In genomic region chr21:46014828-46015227, GRCh38 we compare ENCODE assay signal across 36 cellular contexts. TPM values are rescaled to one million over a fixed set of nuclear protein-coding genes. Genes with fewer than 3 reads are reported as not detected.
DNase-seq lines count a peak whose midpoint lies in the region; ATAC-seq, FAIRE-seq and TF ChIP-seq lines count a peak whose summit lies in the region.
"Had no signal": no experiment of that assay in that cellular context is flagged by ENCODE, and none has a peak within 500 bp of the region (broad histone marks: within the 10 kb centered on the region; RNA-seq: fewer than 3 reads in every experiment).

No MANE protein-coding gene starts in this region.

- H3K79me1 ChIP-seq in IMR-90 (ENCODE audit: low read depth in 1 of 2, low read length in 2 of 2): no peaks in the 10 kb centered on the region

- H3K9me3 ChIP-seq in HEK293 (ENCODE audit: control insufficient read depth, insufficient read depth, low read depth, low read length) (no peaks in the 10 kb centered on the region), IMR-90 (ENCODE audit: control insufficient read depth, insufficient read depth, low read length) (no peaks in the 10 kb centered on the region), astrocyte (ENCODE audit: insufficient read depth, low read depth, low read length) (no peaks in the 10 kb centered on the region)
- H3K9me3 ChIP-seq: A549, BLaER1, Caco-2 had no signal

- POLR2A ChIA-PET in HEK293 (lab: Yijun Ruan, JAX): interaction anchor here (1.2 kb wide), 1 partner anchor 34 kb away, joined by 3 read pairs; the partner anchor contains the start of gene COL6A1
- POLR2A ChIA-PET in IMR-90 (lab: Charles Lee; ENCODE audit: unreplicated experiment): no interaction called here
- POLR2A ChIA-PET in activated CD4-positive, alpha-beta T cell treated with anti-CD3 and anti-CD28 coated beads, Interleukin-2, amount 10 ng/mL, durations not matched to agents 7 days and 5 days (lab: Charles Lee): no interaction called here

- H3K27ac ChIP-seq in HEK293 (ENCODE audit: extremely low read depth, low read depth, low read length): no peak overlapping the region
- no peak overlapping the region for H3K27ac ChIP-seq in IMR-90 (ENCODE audit: insufficient read depth, low read length)
- H3K27ac ChIP-seq in astrocyte (ENCODE audit: low read depth, low read length): no peak overlapping the region
- H3K27ac ChIP-seq: 22Rv1; A549; BLaER1; BLaER1 treated with 17β-estradiol and CSF1 and Interleukin-3, amounts not matched to agents 10 nM and 100 nM; C4-2B had no signal

- H3K9ac ChIP-seq in IMR-90 (ENCODE audit: low read depth, low read length): no peak overlapping the region
- H3K9ac ChIP-seq in astrocyte (ENCODE audit: low read length): no peak overlapping the region
- H3K9ac ChIP-seq: BLaER1; BLaER1 treated with 17β-estradiol and CSF1 and Interleukin-3, amounts not matched to agents 10 nM and 100 nM had no signal

- no peaks in the 10 kb centered on the region for H3K4me1 Mint-ChIP-seq in natural killer cell treated with Interleukin-12 subunit alpha and Interleukin-12 subunit beta and Interleukin-15 and Interleukin-18, amount 100 ng/mL, for 72 hours (ENCODE audit: low read depth in 2 of 2)
- no peaks in the 10 kb centered on the region for H3K4me1 Mint-ChIP-seq in natural killer cell
- peaks cover 1% of the 10 kb centered on the region for H3K4me1 Mint-ChIP-seq in astrocyte (ENCODE audit: low read depth, unreplicated experiment)
- no peaks in the 10 kb centered on the region for H3K4me1 Mint-ChIP-seq in activated CD4-positive, alpha-beta T cell treated with anti-CD3 and anti-CD28 coated beads, Interleukin-2, amount 10 ng/mL, durations not matched to agents 7 days and 5 days
- H3K4me1 Mint-ChIP-seq: B cell; CD4-positive, alpha-beta memory T cell; CD4-positive, CD25-positive, alpha-beta regulatory T cell; CD8-positive, alpha-beta memory T cell had no signal

- CTCF ChIA-PET in HEK293 (lab: Yijun Ruan, JAX) (interaction anchor here (1.2 kb wide), 1 partner anchor 45 kb away, joined by 4 read pairs; no protein-coding TSS in a partner anchor), IMR-90 (lab: Yijun Ruan, JAX) (no interaction called here)
- CTCF ChIA-PET in activated CD4-positive, alpha-beta T cell treated with anti-CD3 and anti-CD28 coated beads, Interleukin-2, amount 10 ng/mL, durations not matched to agents 7 days and 5 days (lab: Charles Lee): no interaction called here

- H3K4me2 ChIP-seq in IMR-90 (ENCODE audit: low read depth, low read length) (no peak overlapping the region), astrocyte (ENCODE audit: low read length) (no peak overlapping the region)
- H3K4me2 ChIP-seq: A549; BLaER1; BLaER1 treated with 17β-estradiol and CSF1 and Interleukin-3, amounts not matched to agents 10 nM and 100 nM had no signal

- H3K36me3 ChIP-seq in HEK293 (ENCODE audit: control insufficient read depth in 2 of 2, insufficient read depth in 1 of 2, low read length in 2 of 2) (no peaks in the 10 kb centered on the region), IMR-90 (ENCODE audit: control insufficient read depth, insufficient read depth, low read length) (no peaks in the 10 kb centered on the region), astrocyte (ENCODE audit: insufficient read depth, low read length) (no peaks in the 10 kb centered on the region)
- H3K36me3 ChIP-seq: BE2C; BLaER1; BLaER1 treated with 17β-estradiol and CSF1 and Interleukin-3, amounts not matched to agents 10 nM and 100 nM had no signal

- H3K23ac ChIP-seq in IMR-90 (ENCODE audit: low read depth, low read length): 0 out of 2 replicates have a peak overlapping the region, but pooled peaks have one; percentile 11

- H3K4me3 ChIP-seq in HEK293 (ENCODE audit: low read depth, low read length) (no peak overlapping the region), IMR-90 (ENCODE audit: insufficient read depth, low read depth, low read length) (no peak overlapping the region), astrocyte (ENCODE audit: insufficient read depth, low read depth, low read length) (no peak overlapping the region)
- H3K4me3 ChIP-seq: A549; BLaER1; BLaER1 treated with 17β-estradiol and CSF1 and Interleukin-3, amounts not matched to agents 10 nM and 100 nM had no signal

- intact Hi-C loops in natural killer cell (cut with micrococcal nuclease): no loop called here
- intact Hi-C loops in IMR-90 (cut with micrococcal nuclease): no loop called here
- intact Hi-C loops in Right ventricle myocardium superior (cut with DNase I): no loop called here

- no peak overlapping the region for H3K56ac ChIP-seq in IMR-90 (ENCODE audit: extremely low read depth, insufficient read depth, low read length)

- no peak overlapping the region for H2BK120ac ChIP-seq in IMR-90 (ENCODE audit: low read depth, low read length)

- H2BK20ac ChIP-seq in IMR-90 (ENCODE audit: low read depth, low read length): no peak overlapping the region

- FAIRE-seq in astrocyte (lab: Jason Lieb, UNC): peak; percentile 37
- FAIRE-seq: A549, D721Med had no signal

- TF ChIP-seq POLR2A in IMR-90 (IDR thresholded peaks at IDR 0.05; ENCODE audit: low read depth, low read length): no peak

- H3K27ac Mint-ChIP-seq in natural killer cell treated with Interleukin-12 subunit alpha and Interleukin-12 subunit beta and Interleukin-15 and Interleukin-18, amount 100 ng/mL, for 72 hours: no peak overlapping the region
- H3K27ac Mint-ChIP-seq in natural killer cell: no peak overlapping the region
- no peak overlapping the region for H3K27ac Mint-ChIP-seq in astrocyte (ENCODE audit: unreplicated experiment)
- no peak overlapping the region for H3K27ac Mint-ChIP-seq in activated CD4-positive, alpha-beta T cell treated with anti-CD3 and anti-CD28 coated beads, Interleukin-2, amount 10 ng/mL, durations not matched to agents 7 days and 5 days
- H3K27ac Mint-ChIP-seq: B cell; CD14-positive monocyte; CD4-positive, alpha-beta memory T cell; CD4-positive, alpha-beta T cell; CD4-positive, CD25-positive, alpha-beta regulatory T cell; CD8-positive, alpha-beta memory T cell; CD8-positive, alpha-beta T cell had no signal

- H3K14ac ChIP-seq in IMR-90 (replicated peaks; ENCODE audit: low read depth, low read length): no peak overlapping the region

- no peak overlapping the region for H2BK5ac ChIP-seq in IMR-90 (ENCODE audit: low read depth, low read length, poor library complexity, severe bottlenecking)

- dilution Hi-C loops in IMR-90 (cut with HindIII; ENCODE audit: low sequenced_read_pairs, unreplicated experiment): no loop called here

- H3K9me3 Mint-ChIP-seq in natural killer cell treated with Interleukin-12 subunit alpha and Interleukin-12 subunit beta and Interleukin-15 and Interleukin-18, amount 100 ng/mL, for 72 hours: no peaks in the 10 kb centered on the region
- no peaks in the 10 kb centered on the region for H3K9me3 Mint-ChIP-seq in natural killer cell
- no peaks in the 10 kb centered on the region for H3K9me3 Mint-ChIP-seq in astrocyte (ENCODE audit: unreplicated experiment)
- no peaks in the 10 kb centered on the region for H3K9me3 Mint-ChIP-seq in activated CD4-positive, alpha-beta T cell treated with anti-CD3 and anti-CD28 coated beads, Interleukin-2, amount 10 ng/mL, durations not matched to agents 7 days and 5 days
- H3K9me3 Mint-ChIP-seq: CD4-positive, alpha-beta T cell; CD8-positive, alpha-beta memory T cell; CD8-positive, alpha-beta T cell had no signal

- no peak overlapping the region for H4K91ac ChIP-seq in IMR-90 (ENCODE audit: insufficient read depth, low read depth, low read length)

- H2AK5ac ChIP-seq in IMR-90 (ENCODE audit: low read depth, low read length): no peak overlapping the region

- no peak overlapping the region for H3K18ac ChIP-seq in IMR-90 (ENCODE audit: low read depth, low read length)

- H3K9me1 ChIP-seq in IMR-90 (ENCODE audit: insufficient read depth, low read length): no peaks in the 10 kb centered on the region

- no peak overlapping the region for H3K4ac ChIP-seq in IMR-90 (ENCODE audit: low read depth, low read length)

- H3K27me3 ChIP-seq in IMR-90 (ENCODE audit: control insufficient read depth, insufficient read depth, low read length) (no peaks in the 10 kb centered on the region; the same call in 1 of the 2 replicates), astrocyte (ENCODE audit: insufficient read depth, low read length) (no peaks in the 10 kb centered on the region)
- H3K27me3 ChIP-seq: BE2C had no signal

- 0% methylated on average over 1 of the region's 2 CpGs; no CpG with 5 or more reads in 1 of the 2 experiments for WGBS in IMR-90 (ENCODE audit: extremely low coverage in 2 of 2, insufficient read length in 1 of 2), 2 experiments

- no peak overlapping the region for H4K8ac ChIP-seq in IMR-90 (ENCODE audit: low read depth in 2 of 2, low read length in 2 of 2)

- TF ChIP-seq CTCF in natural killer cell (IDR thresholded peaks at IDR 0.05) (no peak), HEK293 (tag by site-specific recombination; IDR thresholded peaks at IDR 0.05) (no peak), IMR-90 (conservative IDR thresholded peaks at IDR 0.05; ENCODE audit: low read depth, low read length) (no peak), astrocyte (IDR thresholded peaks at IDR 0.05; ENCODE audit: insufficient read depth, low read depth, low read length) (no peak)

- peak; percentile 54 for DNase-seq in natural killer cell treated with Interleukin-12 subunit alpha and Interleukin-12 subunit beta and Interleukin-15 and Interleukin-18, amount 100 ng/mL, for 72 hours (ENCODE audit: low spot score)
- no peak for DNase-seq in natural killer cell
- DNase-seq in IMR-90: no peak
- no peak for DNase-seq in astrocyte (ENCODE audit: low read depth)
- no peak for DNase-seq in activated CD4-positive, alpha-beta T cell treated with anti-CD3 and anti-CD28 coated beads, Interleukin-2, amount 10 ng/mL, durations not matched to agents 7 days and 5 days
- no peak for DNase-seq in Right ventricle myocardium superior
- DNase-seq in NCI-H2227 treated with DMSO at 0.1 percent for 48 hours (lab: John Stamatoyannopoulos, UW): no peak
- DNase-seq: 8988T; ACHN; AML-193; BE2C; C1 segment of cervical spinal cord; Caco-2; Calu3; CD4-positive, alpha-beta memory T cell; CD4-positive, alpha-beta T cell; CD4-positive, CD25-positive, alpha-beta regulatory T cell; CD8-positive, alpha-beta memory T cell; CD8-positive, alpha-beta T cell; COR-L47; DMS 273 treated with DMSO at 0.1 percent for 48 hours; DMS153; DMS53; DMS79; DMS79 treated with DMSO at 0.1 percent for 48 hours; DND-41; EL had no signal

- H3K4me3 Mint-ChIP-seq in natural killer cell treated with Interleukin-12 subunit alpha and Interleukin-12 subunit beta and Interleukin-15 and Interleukin-18, amount 100 ng/mL, for 72 hours: no peak overlapping the region
- no peak overlapping the region for H3K4me3 Mint-ChIP-seq in natural killer cell
- no peak overlapping the region for H3K4me3 Mint-ChIP-seq in astrocyte (ENCODE audit: unreplicated experiment)
- H3K4me3 Mint-ChIP-seq in activated CD4-positive, alpha-beta T cell treated with anti-CD3 and anti-CD28 coated beads, Interleukin-2, amount 10 ng/mL, durations not matched to agents 7 days and 5 days: no peak overlapping the region
- H3K4me3 Mint-ChIP-seq: B cell; CD14-positive monocyte; CD4-positive, alpha-beta memory T cell; CD4-positive, alpha-beta T cell; CD4-positive, CD25-positive, alpha-beta regulatory T cell; CD8-positive, alpha-beta memory T cell; CD8-positive, alpha-beta T cell had no signal

- no TSS peak for BruUV-seq in IMR-90 (replicated peaks; lab: Mats Ljungman, UMichigan)

- ATAC-seq in natural killer cell treated with Interleukin-12 subunit alpha and Interleukin-12 subunit beta and Interleukin-15 and Interleukin-18, amount 100 ng/mL, for 72 hours: no peak
- ATAC-seq in natural killer cell (no peak), IMR-90 (ENCODE audit: low read depth) (no peak), Right ventricle myocardium superior (ENCODE audit: poor library complexity) (no peak)
- ATAC-seq: A549; CD8-positive, alpha-beta T cell had no signal

- in situ Hi-C loops in IMR-90 (cut with MboI; ENCODE audit: low sequenced_read_pairs): no loop called here

- H3K79me2 ChIP-seq in astrocyte (ENCODE audit: insufficient read depth, low read length): no peaks in the 10 kb centered on the region

- no peaks in the 10 kb centered on the region for H3K36me3 Mint-ChIP-seq in natural killer cell treated with Interleukin-12 subunit alpha and Interleukin-12 subunit beta and Interleukin-15 and Interleukin-18, amount 100 ng/mL, for 72 hours
- no peaks in the 10 kb centered on the region for H3K36me3 Mint-ChIP-seq in natural killer cell
- H3K36me3 Mint-ChIP-seq in astrocyte (ENCODE audit: low read depth, unreplicated experiment): no peaks in the 10 kb centered on the region
- H3K36me3 Mint-ChIP-seq in activated CD4-positive, alpha-beta T cell treated with anti-CD3 and anti-CD28 coated beads, Interleukin-2, amount 10 ng/mL, durations not matched to agents 7 days and 5 days (ENCODE audit: low read depth): no peaks in the 10 kb centered on the region
- H3K36me3 Mint-ChIP-seq: CD14-positive monocyte; CD4-positive, alpha-beta memory T cell; CD4-positive, CD25-positive, alpha-beta regulatory T cell; CD8-positive, alpha-beta memory T cell; CD8-positive, alpha-beta T cell had no signal

- no peak overlapping the region for H2AK9ac ChIP-seq in IMR-90 (replicated peaks; ENCODE audit: low read depth, low read length, poor library complexity)

- H4K20me1 ChIP-seq in IMR-90 (ENCODE audit: insufficient read depth, low read length) (no peaks in the 10 kb centered on the region), astrocyte (ENCODE audit: insufficient read depth, low read length) (no peaks in the 10 kb centered on the region)
- H4K20me1 ChIP-seq: BLaER1; BLaER1 treated with 17β-estradiol and CSF1 and Interleukin-3, amounts not matched to agents 10 nM and 100 nM had no signal

- no peak for TF ChIP-seq RAD21 in IMR-90 (IDR thresholded peaks at IDR 0.05; ENCODE audit: low read length)

- no peak overlapping the region for H4K5ac ChIP-seq in IMR-90 (ENCODE audit: low read depth, low read length)

- H3K27me3 Mint-ChIP-seq in natural killer cell treated with Interleukin-12 subunit alpha and Interleukin-12 subunit beta and Interleukin-15 and Interleukin-18, amount 100 ng/mL, for 72 hours: peaks cover 29 to 58% of the 10 kb centered on the region in 2 donors
- peaks cover 24 to 52% of the 10 kb centered on the region in 2 donors for H3K27me3 Mint-ChIP-seq in natural killer cell (ENCODE audit: low read depth in 2 of 2)
- H3K27me3 Mint-ChIP-seq in astrocyte (ENCODE audit: low read depth, unreplicated experiment): peaks cover 26% of the 10 kb centered on the region
- H3K27me3 Mint-ChIP-seq in activated CD4-positive, alpha-beta T cell treated with anti-CD3 and anti-CD28 coated beads, Interleukin-2, amount 10 ng/mL, durations not matched to agents 7 days and 5 days: peaks cover 51% of the 10 kb centered on the region

- H2AFZ ChIP-seq in IMR-90 (replicated peaks; ENCODE audit: low read length, poor library complexity): no peak overlapping the region
- H2AFZ ChIP-seq in astrocyte (ENCODE audit: low read depth, low read length): no peak overlapping the region

- no peak overlapping the region for H2BK15ac ChIP-seq in IMR-90 (ENCODE audit: low read depth, low read length)

- H3K4me1 ChIP-seq in HEK293 (ENCODE audit: control insufficient read depth, insufficient read depth, low read length): no peaks in the 10 kb centered on the region
- H3K4me1 ChIP-seq in IMR-90 (ENCODE audit: control insufficient read depth, insufficient read depth, low read length): no peaks in the 10 kb centered on the region
- H3K4me1 ChIP-seq in astrocyte (ENCODE audit: insufficient read depth, low read length): no peaks in the 10 kb centered on the region
- H3K4me1 ChIP-seq: A549, BE2C, Caco-2 had no signal

RNA-seq across cellular contexts. Expression of gene COL6A1, which starts 33.3 kb away (rescaled TPM):
- not detected for total RNA-seq in natural killer cell treated with Interleukin-12 subunit alpha and Interleukin-12 subunit beta and Interleukin-15 and Interleukin-18, amount 100 ng/mL, for 72 hours
- 1 to 10 TPM; 1.0 to 5.2 (median 2.5) TPM for total RNA-seq in natural killer cell
- 173 and 186 TPM in 2 replicates for total RNA-seq in IMR-90 (2012; rRNA removed)
- polyA plus RNA-seq in IMR-90 (2012; rRNA removed): 1,556 and 1,578 TPM in 2 replicates
- 1,992 and 3,331 TPM in 2 replicates for polyA plus RNA-seq in IMR-90 (2012; cell fraction: cytosol; rRNA removed)
- 5,237 and 11,886 TPM in 2 replicates for polyA plus RNA-seq in IMR-90 (2012; cell fraction: nucleus; rRNA removed; ENCODE audit: low replicate concordance)
- 131 and 173 TPM in 2 replicates for total RNA-seq in astrocyte
- total RNA-seq in activated CD4-positive, alpha-beta T cell treated with anti-CD3 and anti-CD28 coated beads, Interleukin-2, amount 10 ng/mL, durations not matched to agents 7 days and 5 days: under 1 TPM; 0.27 to 0.40 TPM
- total RNA-seq in Right ventricle myocardium superior: 173 TPM

Comparison
In these comparisons a context has a peak if more than half of its experiments do, and no peak if none do; other contexts are left out.
1. RNA of gene COL6A1, which starts 33.3 kb away (total RNA-seq): 173 to 186 TPM in IMR-90, 173 TPM in Right ventricle myocardium superior (single experiment) and 131 to 173 TPM in astrocyte; 1.0 to 5.2 TPM in natural killer cell, 0.27 to 0.40 TPM in activated CD4-positive, alpha-beta T cell treated with anti-CD3 and anti-CD28 coated beads, Interleukin-2, amount 10 ng/mL, durations not matched to agents 7 days and 5 days and not detected in natural killer cell treated with Interleukin-12 subunit alpha and Interleukin-12 subunit beta and Interleukin-15 and Interleukin-18, amount 100 ng/mL, for 72 hours; every median in the first group is over 10 times any median in the second.